ENCODE assay signal across 29 cellular contexts in the genomic region with DNA sequence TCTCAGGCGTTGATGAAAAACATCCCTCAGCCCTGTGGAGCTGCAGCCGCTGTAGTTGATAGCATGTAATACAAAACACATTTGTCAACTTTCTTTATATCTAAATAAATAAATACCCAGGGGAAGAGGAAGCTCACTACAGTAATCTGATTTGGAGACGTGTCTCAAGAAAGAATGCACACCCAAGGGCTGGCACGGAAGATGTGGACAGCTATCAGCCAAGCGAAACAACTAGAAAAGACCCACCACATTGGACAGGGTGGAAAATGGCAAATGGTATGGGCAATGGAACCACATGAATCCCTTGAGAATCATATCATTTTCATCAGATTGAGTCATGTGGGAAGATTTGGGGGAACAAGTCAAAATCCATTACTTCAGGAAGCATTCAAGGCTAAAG. TPM values are rescaled to one million over a fixed set of nuclear protein-coding genes. Genes with fewer than 3 reads are reported as not detected.
"Had no signal": no experiment of that assay in that cellular context is flagged by ENCODE, and none has a peak within 500 bp of the region (broad histone marks: within the 10 kb centered on the region; RNA-seq: fewer than 3 reads in every experiment).

No MANE protein-coding gene starts in this region.

- ATAC-seq: activated CD4-positive, alpha-beta T cell treated with anti-CD3 and anti-CD28 coated beads for 36 hours; activated CD4-positive, CD25-positive, alpha-beta regulatory T cell treated with anti-CD3 and anti-CD28 coated beads, Interleukin-2, amount 50 U/mL, for 24 hours; activated CD8-positive, alpha-beta T cell treated with anti-CD3 and anti-CD28 coated beads, Interleukin-2, amount 10 ng/mL, durations not matched to agents 7 days and 5 days; body of pancreas; Panc1; WTC11 had no signal

- H3K27ac Mint-ChIP-seq: activated CD4-positive, alpha-beta T cell treated with anti-CD3 and anti-CD28 coated beads for 36 hours; activated CD4-positive, alpha-beta T cell treated with anti-CD3 and anti-CD28 coated beads, Interleukin-2, amount 10 ng/mL, durations not matched to agents 7 days and 5 days; activated CD8-positive, alpha-beta T cell treated with anti-CD3 and anti-CD28 coated beads, Interleukin-2, amount 10 ng/mL, durations not matched to agents 7 days and 5 days; activated naive CD4-positive, alpha-beta T cell treated with anti-CD3 and anti-CD28 coated beads, Interleukin-2, amount 50 U/mL, for 24 hours; activated naive CD8-positive, alpha-beta T cell treated with anti-CD3 and anti-CD28 coated beads, Interleukin-2, amount 10 ng/mL, durations not matched to agents 7 days and 5 days; activated T-cell treated with anti-CD3 and anti-CD28 coated beads, Interleukin-2, amount 50 U/mL, for 24 hours; activated T-helper 2 cell treated with anti-CD3 and anti-CD28 coated beads, Interferon-gamma antibody, Interleukin-2, Interleukin-4, amounts not matched to agents 10 μg/mL and 5 μg/mL and 100 μg/mL, durations not matched to agents 14 hours and 24 hours and 36 hours; T-helper 1 cell treated with Interleukin-12 subunit alpha and Interleukin-12 subunit beta and Interleukin-4 antibody, amounts not matched to agents 30 μg/mL and 1 μg/mL, for 36 hours; T-helper 2 cell treated with Interferon-gamma antibody and Interleukin-4, amounts not matched to agents 5 μg/mL and 100 μg/mL, for 36 hours; WTC11 had no signal

- H3K4me3 ChIP-seq: adrenal gland, body of pancreas, breast epithelium, SJCRH30 had no signal

- H3K9me3 Mint-ChIP-seq: activated CD4-positive, alpha-beta T cell treated with anti-CD3 and anti-CD28 coated beads, Interleukin-2, amount 10 ng/mL, durations not matched to agents 7 days and 5 days; activated naive CD4-positive, alpha-beta T cell treated with anti-CD3 and anti-CD28 coated beads, Interleukin-2, amount 50 U/mL, for 24 hours; activated naive CD8-positive, alpha-beta T cell treated with anti-CD3 and anti-CD28 coated beads, Interleukin-2, amount 10 ng/mL, durations not matched to agents 7 days and 5 days; activated T-cell treated with anti-CD3 and anti-CD28 coated beads, Interleukin-2, amount 50 U/mL, for 24 hours; activated T-helper 2 cell treated with anti-CD3 and anti-CD28 coated beads, Interferon-gamma antibody, Interleukin-2, Interleukin-4, amounts not matched to agents 10 μg/mL and 5 μg/mL and 100 μg/mL, durations not matched to agents 14 hours and 24 hours and 36 hours; T-helper 1 cell treated with Interleukin-12 subunit alpha and Interleukin-12 subunit beta and Interleukin-4 antibody, amounts not matched to agents 30 μg/mL and 1 μg/mL, for 36 hours; T-helper 2 cell treated with Interferon-gamma antibody and Interleukin-4, amounts not matched to agents 5 μg/mL and 100 μg/mL, for 36 hours had no signal

- H3K4me1 Mint-ChIP-seq: activated CD4-positive, alpha-beta T cell treated with anti-CD3 and anti-CD28 coated beads for 36 hours; activated CD4-positive, alpha-beta T cell treated with anti-CD3 and anti-CD28 coated beads, Interleukin-2, amount 10 ng/mL, durations not matched to agents 7 days and 5 days; activated naive CD4-positive, alpha-beta T cell treated with anti-CD3 and anti-CD28 coated beads, Interleukin-2, amount 50 U/mL, for 24 hours; activated naive CD8-positive, alpha-beta T cell treated with anti-CD3 and anti-CD28 coated beads, Interleukin-2, amount 10 ng/mL, durations not matched to agents 7 days and 5 days; WTC11 had no signal

- H3K4me1 ChIP-seq: adrenal gland, body of pancreas, breast epithelium had no signal

- H3K9ac ChIP-seq: SK-N-SH had no signal

- H3K36me3 Mint-ChIP-seq: activated naive CD4-positive, alpha-beta T cell treated with anti-CD3 and anti-CD28 coated beads, Interleukin-2, amount 50 U/mL, for 24 hours; activated naive CD8-positive, alpha-beta T cell treated with anti-CD3 and anti-CD28 coated beads, Interleukin-2, amount 10 ng/mL, durations not matched to agents 7 days and 5 days; WTC11 had no signal

- H3K36me3 ChIP-seq: adrenal gland, breast epithelium, SJCRH30 had no signal

- H3K4me3 Mint-ChIP-seq: activated CD4-positive, alpha-beta T cell treated with anti-CD3 and anti-CD28 coated beads for 36 hours; activated CD4-positive, alpha-beta T cell treated with anti-CD3 and anti-CD28 coated beads, Interleukin-2, amount 10 ng/mL, durations not matched to agents 7 days and 5 days; activated CD8-positive, alpha-beta T cell treated with anti-CD3 and anti-CD28 coated beads, Interleukin-2, amount 10 ng/mL, durations not matched to agents 7 days and 5 days; activated naive CD4-positive, alpha-beta T cell treated with anti-CD3 and anti-CD28 coated beads, Interleukin-2, amount 50 U/mL, for 24 hours; activated naive CD8-positive, alpha-beta T cell treated with anti-CD3 and anti-CD28 coated beads, Interleukin-2, amount 10 ng/mL, durations not matched to agents 7 days and 5 days; activated T-cell treated with anti-CD3 and anti-CD28 coated beads, Interleukin-2, amount 50 U/mL, for 24 hours; T-helper 1 cell treated with Interleukin-12 subunit alpha and Interleukin-12 subunit beta and Interleukin-4 antibody, amounts not matched to agents 30 μg/mL and 1 μg/mL, for 36 hours; T-helper 2 cell treated with Interferon-gamma antibody and Interleukin-4, amounts not matched to agents 5 μg/mL and 100 μg/mL, for 36 hours; WTC11 had no signal

- DNase-seq: activated CD4-positive, alpha-beta T cell treated with anti-CD3 and anti-CD28 coated beads for 36 hours; activated CD4-positive, alpha-beta T cell treated with anti-CD3 and anti-CD28 coated beads, Interleukin-2, amount 10 ng/mL, durations not matched to agents 7 days and 5 days; activated CD4-positive, alpha-beta T cell treated with anti-CD3 and anti-CD28 coated beads, Interleukin-2, amount 50 U/mL, for 48 hours; activated CD8-positive, alpha-beta T cell treated with anti-CD3 and anti-CD28 coated beads, Interleukin-2, amount 10 ng/mL, durations not matched to agents 7 days and 5 days; activated gamma-delta T cell; activated naive CD4-positive, alpha-beta T cell treated with Interleukin-2 at 50 U/mL for 16 hours; activated naive CD8-positive, alpha-beta T cell treated with anti-CD3 and anti-CD28 coated beads, Interleukin-2, amount 10 ng/mL, durations not matched to agents 7 days and 5 days; activated T-cell treated with anti-CD3 and anti-CD28 coated beads, Interleukin-2, amount 50 U/mL, for 24 hours; adrenal gland; body of pancreas; Karpas-422; NCI-H1105; NCI-H1417 treated with DMSO at 0.1 percent for 48 hours; NCI-H187 treated with DMSO at 0.1 percent for 48 hours; NCI-H2081 treated with DMSO at 0.1 percent for 48 hours; NCI-H345; NCI-H524 treated with DMSO at 0.1 percent for 48 hours; SHP77; SJCRH30; SK-N-SH had no signal

- H3K4me2 ChIP-seq: SK-N-SH had no signal

- H3K27ac ChIP-seq: adrenal gland, body of pancreas, breast epithelium, SJCRH30 had no signal

- H3K27me3 ChIP-seq: adrenal gland, body of pancreas, breast epithelium, SJCRH30 had no signal

- FAIRE-seq: astrocyte had no signal

- H3K9me3 ChIP-seq: adrenal gland, body of pancreas, breast epithelium, SJCRH30, SK-N-SH had no signal

RNA-seq across cellular contexts. Expression of gene ALDH1A3, which starts 43.1 kb away (rescaled TPM):
- total RNA-seq: activated CD4-positive, alpha-beta T cell treated with anti-CD3 and anti-CD28 coated beads for 36 hours; activated CD4-positive, alpha-beta T cell treated with anti-CD3 and anti-CD28 coated beads, Interleukin-2, amount 10 ng/mL, durations not matched to agents 7 days and 5 days; activated CD8-positive, alpha-beta T cell treated with anti-CD3 and anti-CD28 coated beads, Interleukin-2, amount 10 ng/mL, durations not matched to agents 7 days and 5 days; activated naive CD8-positive, alpha-beta T cell treated with anti-CD3 and anti-CD28 coated beads, Interleukin-2, amount 10 ng/mL, durations not matched to agents 7 days and 5 days; activated T-helper 2 cell treated with anti-CD3 and anti-CD28 coated beads, Interferon-gamma antibody, Interleukin-2, Interleukin-4, amounts not matched to agents 10 μg/mL and 5 μg/mL and 100 μg/mL, durations not matched to agents 14 hours and 24 hours and 36 hours had no signal
